In the genomic region with DNA sequence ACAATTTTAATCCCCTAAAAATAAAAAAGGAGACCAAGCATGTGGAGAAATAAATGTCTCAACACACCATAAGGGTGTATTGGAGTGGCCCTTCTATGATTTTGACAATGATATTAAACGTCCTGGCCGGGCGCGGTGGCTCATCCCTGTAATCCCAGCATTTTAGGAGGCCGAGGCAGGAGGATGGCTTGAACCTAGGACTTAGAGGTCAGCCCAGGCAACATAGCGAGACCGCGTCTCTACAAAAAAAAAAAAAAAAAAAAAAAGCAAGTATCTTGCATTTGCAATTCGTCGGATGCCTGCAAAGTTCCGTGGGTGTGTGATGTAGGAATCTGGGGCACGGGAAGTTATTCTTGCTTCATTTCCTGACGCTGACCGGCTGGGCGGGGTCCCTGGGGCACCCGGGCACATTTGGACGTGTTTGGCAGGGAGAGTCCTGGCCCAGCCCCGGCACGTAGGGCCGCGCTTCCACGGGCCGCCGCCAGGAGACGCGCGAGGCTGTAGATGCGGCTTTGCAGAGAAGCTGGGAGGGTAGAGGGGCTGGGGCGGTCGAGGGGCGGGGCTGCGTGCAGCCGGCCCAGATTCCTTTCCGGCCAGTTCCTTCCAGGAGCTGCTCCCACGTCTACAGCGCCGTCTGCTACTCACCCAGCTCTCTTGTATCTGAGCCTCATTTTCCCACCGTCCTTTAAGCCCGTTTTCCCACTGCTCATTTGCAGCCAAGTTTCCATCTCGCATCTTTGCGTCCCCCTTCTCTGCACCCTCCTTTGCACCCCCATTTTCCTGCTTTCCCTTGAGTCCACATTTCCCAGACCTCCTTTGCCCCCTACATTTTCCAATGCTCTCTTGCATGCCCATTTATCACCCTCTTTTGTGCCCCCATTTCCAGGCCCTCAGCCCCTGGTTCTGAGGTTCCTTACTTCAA, we compare ENCODE assay signal across 1 cellular context.
TF ChIP-seq lines count a peak whose summit lies in the region.

No MANE protein-coding gene starts in this region.

TF ChIP-seq in H1, 55 proteins besides CTCF, POLR2A, EP300 and RAD21:
- TF ChIP-seq GABPA (IDR thresholded peaks at IDR 0.05; ENCODE audit: borderline replicate concordance, insufficient read depth, low read length), result no peak; the same call in 1 of the 2 replicates
- TF ChIP-seq YY1 (IDR thresholded peaks at IDR 0.05; ENCODE audit: low read depth, low read length), result peak; percentile 63
- TF ChIP-seq SRF (IDR thresholded peaks at IDR 0.05; ENCODE audit: low read depth, low read length), result no peak
- TF ChIP-seq BACH1 (IDR thresholded peaks at IDR 0.05; ENCODE audit: low read length), result 0 out of 2 replicates have a peak, but pooled peaks have one; percentile 22
- TF ChIP-seq TEAD4 (IDR thresholded peaks at IDR 0.05; ENCODE audit: low read depth, low read length), result peak; percentile 35; the same call in 1 of the 2 replicates
- TF ChIP-seq, protein P1, sequence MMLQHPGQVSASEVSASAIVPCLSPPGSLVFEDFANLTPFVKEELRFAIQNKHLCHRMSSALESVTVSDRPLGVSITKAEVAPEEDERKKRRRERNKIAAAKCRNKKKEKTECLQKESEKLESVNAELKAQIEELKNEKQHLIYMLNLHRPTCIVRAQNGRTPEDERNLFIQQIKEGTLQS (IDR thresholded peaks at IDR 0.05; ENCODE audit: insufficient read depth, low read depth, low read length), result no peak
- peak in 1 of 2 experiments; percentile 70; a peak in 2 of 4 replicates for TF ChIP-seq SIN3A (conservative IDR thresholded peaks at IDR 0.05 in 1 of 2, IDR thresholded peaks at IDR 0.05 in 1 of 2; ENCODE audit: low read depth in 1 of 2, low read length in 2 of 2)
- no peak for TF ChIP-seq SAP30 (IDR thresholded peaks at IDR 0.05; ENCODE audit: insufficient read depth, insufficient replicate concordance, low read length)
- no peak for TF ChIP-seq HDAC6 (IDR thresholded peaks at IDR 0.05; ENCODE audit: low read depth, low read length)
- TF ChIP-seq, protein P2, sequence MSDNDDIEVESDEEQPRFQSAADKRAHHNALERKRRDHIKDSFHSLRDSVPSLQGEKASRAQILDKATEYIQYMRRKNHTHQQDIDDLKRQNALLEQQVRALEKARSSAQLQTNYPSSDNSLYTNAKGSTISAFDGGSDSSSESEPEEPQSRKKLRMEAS (IDR thresholded peaks at IDR 0.05), result 0 out of 2 replicates have a peak, but pooled peaks have one; percentile 8
- peak; percentile 65 for TF ChIP-seq CEBPB (IDR thresholded peaks at IDR 0.05; ENCODE audit: low read depth, low read length)
- peak; percentile 77 for TF ChIP-seq CREB1 (IDR thresholded peaks at IDR 0.05)
- 0 out of 2 replicates have a peak, but pooled peaks have one; percentile 15 for TF ChIP-seq KDM1A (IDR thresholded peaks at IDR 0.05; ENCODE audit: borderline replicate concordance, low read length)
- 0 out of 2 replicates have a peak, but pooled peaks have one; percentile 44 for TF ChIP-seq RXRA (IDR thresholded peaks at IDR 0.05; ENCODE audit: insufficient read depth, low read depth, low read length)
- peak; percentile 38; the same call in 1 of the 2 replicates for TF ChIP-seq TAF1 (IDR thresholded peaks at IDR 0.05; ENCODE audit: low read depth, low read length)
- TF ChIP-seq EGR1 (IDR thresholded peaks at IDR 0.05; ENCODE audit: borderline replicate concordance, low read depth, low read length), result no peak
